Comparison of ENCODE assay signal across 10 cellular contexts in the genomic region with DNA sequence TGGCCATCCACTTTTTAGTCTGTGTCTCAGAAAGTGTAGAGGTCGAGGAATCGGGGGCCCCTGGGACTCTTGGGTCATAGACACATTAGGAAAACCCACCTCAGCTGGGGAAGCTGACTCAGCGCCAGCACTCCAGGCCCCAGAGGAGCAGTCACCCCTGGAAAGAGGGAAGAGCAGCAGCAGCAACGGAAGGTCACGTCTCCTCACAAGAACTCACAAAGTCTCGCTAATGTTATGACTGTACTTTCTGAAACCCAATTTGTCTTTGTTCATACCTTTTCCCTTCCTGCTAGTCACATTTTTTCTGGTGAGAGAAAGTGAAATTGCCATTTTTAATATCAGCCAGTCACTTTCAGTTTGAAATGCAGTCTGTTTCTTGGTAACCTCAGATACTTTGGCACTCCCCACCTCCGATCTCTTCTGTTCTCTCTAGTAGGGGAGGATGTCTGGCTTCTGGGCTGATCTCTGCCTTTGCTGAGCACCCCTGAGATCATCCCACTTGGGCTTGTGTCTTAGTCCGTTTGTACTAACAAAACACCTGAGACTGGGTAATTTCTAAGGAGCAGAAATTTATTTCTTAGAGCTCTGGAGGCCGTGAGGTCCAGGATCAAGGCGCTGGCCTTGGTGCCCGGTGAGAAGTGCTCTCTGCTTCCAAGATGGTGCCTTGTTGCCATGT. TPM values are rescaled to one million over a fixed set of nuclear protein-coding genes. Genes with fewer than 3 reads are reported as not detected.
DNase-seq lines count a peak whose midpoint lies in the region; ATAC-seq and TF ChIP-seq lines count a peak whose summit lies in the region.
"Had no signal": no experiment of that assay in that cellular context is flagged by ENCODE, and none has a peak within 500 bp of the region (broad histone marks: within the 10 kb centered on the region; RNA-seq: fewer than 3 reads in every experiment).

No MANE protein-coding gene starts in this region.

- H3K9me3 ChIP-seq in WERI-Rb-1 (ENCODE audit: severe bottlenecking), result no peaks in the 10 kb centered on the region

- no peak overlapping the region for H3K4me3 ChIP-seq in WERI-Rb-1 (ENCODE audit: low read depth, low read length)

- intact Hi-C loops in CD14-positive monocyte (cut with micrococcal nuclease) (loop anchor here (1.0 to 10.0 kb wide), 4 partner anchors 7 to 75 kb away; no protein-coding TSS in a partner anchor), posterior vena cava (cut with DNase I) (no loop called here)

- DNase-seq in CD14-positive monocyte (ENCODE audit: low spot score) (peak; percentile 82), NCI-H146 (lab: John Stamatoyannopoulos, UW) (no peak), WERI-Rb-1 (no peak), NCI-H510A (lab: John Stamatoyannopoulos, UW) (no peak), posterior vena cava (ENCODE audit: low spot score) (no peak)

- H3K27me3 ChIP-seq in WERI-Rb-1 (ENCODE audit: insufficient read depth, low read depth, severe bottlenecking), result peaks cover 61% of the 10 kb centered on the region

- TF ChIP-seq CTCF in CD14-positive monocyte (IDR thresholded peaks at IDR 0.05) (no peak), WERI-Rb-1 (IDR thresholded peaks at IDR 0.05; ENCODE audit: low read depth, low read length) (no peak)

- H3K27ac Mint-ChIP-seq in CD14-positive monocyte, result peak overlapping the region; percentile 93 to 100 (median 99)
- peak overlapping the region; percentile 79 for H3K27ac Mint-ChIP-seq in activated T-helper 17 cell treated with anti-CD3 and anti-CD28 coated beads, Interleukin-2, amount 50 U/mL, for 72 hours

- H3K4me1 Mint-ChIP-seq in CD14-positive monocyte, result peaks cover 89% of the 10 kb centered on the region
- peaks cover 36% of the 10 kb centered on the region for H3K4me1 Mint-ChIP-seq in activated T-helper 17 cell treated with anti-CD3 and anti-CD28 coated beads, Interleukin-2, amount 50 U/mL, for 72 hours

- peaks cover 0 to 2% (median 0%) of the 10 kb centered on the region in 3 donors for H3K27me3 Mint-ChIP-seq in CD14-positive monocyte (ENCODE audit: low read depth in 3 of 3)
- no peaks in the 10 kb centered on the region for H3K27me3 Mint-ChIP-seq in activated T-helper 17 cell treated with anti-CD3 and anti-CD28 coated beads, Interleukin-2, amount 50 U/mL, for 72 hours

- no peak overlapping the region for H3K27ac ChIP-seq in WERI-Rb-1
- H3K27ac ChIP-seq: C4-2B, epithelial cell of prostate had no signal

- peaks cover 0 to 1% of the 10 kb centered on the region in 2 donors for H3K36me3 Mint-ChIP-seq in CD14-positive monocyte
- peaks cover 4% of the 10 kb centered on the region for H3K36me3 Mint-ChIP-seq in activated T-helper 17 cell treated with anti-CD3 and anti-CD28 coated beads, Interleukin-2, amount 50 U/mL, for 72 hours (ENCODE audit: low read depth)

- ATAC-seq in GM19468 (IDR thresholded peaks at IDR 0.05; ENCODE audit: extremely low read depth, unreplicated experiment) (peak; percentile 84), HG03378 (IDR thresholded peaks at IDR 0.05; ENCODE audit: unreplicated experiment) (peak; percentile 87)
- ATAC-seq in activated T-helper 17 cell treated with anti-CD3 and anti-CD28 coated beads, Interleukin-2, amount 50 U/mL, for 72 hours (replicated peaks), result peak; percentile 62

- no peaks in the 10 kb centered on the region for H3K36me3 ChIP-seq in WERI-Rb-1

- peak overlapping the region; percentile 71 to 86 for H3K4me3 Mint-ChIP-seq in CD14-positive monocyte
- H3K4me3 Mint-ChIP-seq in activated T-helper 17 cell treated with anti-CD3 and anti-CD28 coated beads, Interleukin-2, amount 50 U/mL, for 72 hours, result peak overlapping the region; percentile 56

- H3K9me3 Mint-ChIP-seq in CD14-positive monocyte, result peaks cover 0 to 2% (median 0%) of the 10 kb centered on the region in 7 donors
- no peaks in the 10 kb centered on the region for H3K9me3 Mint-ChIP-seq in activated T-helper 17 cell treated with anti-CD3 and anti-CD28 coated beads, Interleukin-2, amount 50 U/mL, for 72 hours

RNA-seq across cellular contexts. Expression of gene NLRP3, which starts 6.0 kb away (rescaled TPM):
- 10 to 100 TPM; 56.2 to 61.9 TPM for polyA plus RNA-seq in CD14-positive monocyte
- 1 to 10 TPM in 1 of 2 donors, under 1 TPM in 1; 0.50 to 6.6 TPM for total RNA-seq in activated T-helper 17 cell treated with anti-CD3 and anti-CD28 coated beads, Interleukin-2, amount 50 U/mL, for 72 hours
- total RNA-seq in posterior vena cava, result 1 to 10 TPM; 3.0 to 3.1 TPM

RNA-seq across cellular contexts. Expression of gene OR2B11, which starts 47.9 kb away (rescaled TPM):
- under 1 TPM; 0.09 to 0.21 TPM for polyA plus RNA-seq in CD14-positive monocyte
- not detected for total RNA-seq in activated T-helper 17 cell treated with anti-CD3 and anti-CD28 coated beads, Interleukin-2, amount 50 U/mL, for 72 hours
- not detected for total RNA-seq in posterior vena cava

Comparison
In these comparisons a context has a peak if more than half of its experiments do, and no peak if none do; other contexts are left out.
1. intact Hi-C loops: an anchor here in CD14-positive monocyte (1.0 to 10.0 kb wide); none called in posterior vena cava.